ENCODE assay signal across 23 cellular contexts in genomic region chr7:122901250-122901649, GRCh38. TPM values are rescaled to one million over a fixed set of nuclear protein-coding genes. Genes with fewer than 3 reads are reported as not detected.
DNase-seq lines count a peak whose midpoint lies in the region; ATAC-seq, FAIRE-seq and TF ChIP-seq lines count a peak whose summit lies in the region.
"Had no signal": no experiment of that assay in that cellular context is flagged by ENCODE, and none has a peak within 500 bp of the region (broad histone marks: within the 10 kb centered on the region; RNA-seq: fewer than 3 reads in every experiment).

No MANE protein-coding gene starts in this region.

- no peak overlapping the region for H3K4me3 Mint-ChIP-seq in endodermal cell
- H3K4me3 Mint-ChIP-seq: CD14-positive monocyte, HFFc6, IgD-negative memory B cell had no signal

- H3K9ac ChIP-seq in HepG2 (ENCODE audit: insufficient read depth, low read depth, low read length) (no peak overlapping the region), endodermal cell (ENCODE audit: extremely low read depth, low read length, poor library complexity, severe bottlenecking) (no peak overlapping the region)

- H3K27me3 ChIP-seq in HepG2 (ENCODE audit: control insufficient read depth in 1 of 2, insufficient read depth in 2 of 2, low read length in 2 of 2) (no peaks in the 10 kb centered on the region), right lobe of liver (no peaks in the 10 kb centered on the region), left lung (no peaks in the 10 kb centered on the region), endodermal cell (ENCODE audit: control insufficient read depth, insufficient read depth, low read length, poor library complexity, severe bottlenecking) (no peaks in the 10 kb centered on the region)
- H3K27me3 ChIP-seq: Peyer's patch, SJSA1 had no signal

- TF ChIP-seq POLR2A in HepG2 (IDR thresholded peaks at IDR 0.05; ENCODE audit: insufficient read depth in 1 of 2, low read depth in 2 of 2, low read length in 2 of 2) (no peak), right lobe of liver (IDR thresholded peaks at IDR 0.05) (no peak)

- H3K27ac ChIP-seq in HepG2 (ENCODE audit: extremely low read length, insufficient read depth, low read length) (no peak overlapping the region), right lobe of liver (no peak overlapping the region), left lung (no peak overlapping the region), endodermal cell (ENCODE audit: low read depth, low read length) (no peak overlapping the region)
- H3K27ac ChIP-seq: HL-60, Peyer's patch, SJSA1 had no signal

- TF ChIP-seq CTCF in HepG2 (CRISPR knock-in tag; IDR thresholded peaks at IDR 0.05) = no peak
- TF ChIP-seq CTCF in right lobe of liver (IDR thresholded peaks at IDR 0.05) = no peak
- no peak for TF ChIP-seq CTCF in left lung (IDR thresholded peaks at IDR 0.05)
- TF ChIP-seq CTCF in endodermal cell (conservative IDR thresholded peaks at IDR 0.05) = no peak

- H3K27me3 Mint-ChIP-seq in endodermal cell (ENCODE audit: insufficient read depth) = no peaks in the 10 kb centered on the region
- H3K27me3 Mint-ChIP-seq: IgD-negative memory B cell had no signal

- H3K36me3 ChIP-seq in HepG2 (replicated peaks in 1 of 2; ENCODE audit: control insufficient read depth in 1 of 2, insufficient read depth in 2 of 2, low read length in 2 of 2) (no peaks in the 10 kb centered on the region), right lobe of liver (no peaks in the 10 kb centered on the region), left lung (no peaks in the 10 kb centered on the region), endodermal cell (ENCODE audit: control insufficient read depth, insufficient read depth, low read length) (no peaks in the 10 kb centered on the region)
- H3K36me3 ChIP-seq: Peyer's patch, SJSA1 had no signal

- H2AFZ ChIP-seq in HepG2 (ENCODE audit: low read length) = no peak overlapping the region

- H3K4me1 Mint-ChIP-seq in endodermal cell = no peaks in the 10 kb centered on the region
- H3K4me1 Mint-ChIP-seq: CD14-positive monocyte, IgD-negative memory B cell had no signal

- 17% methylated on average over 3 of the region's 3 CpGs for WGBS in HepG2 (ENCODE audit: low lambda C conversion rate)
- 51% methylated on average over 3 of the region's 3 CpGs for WGBS in right lobe of liver (ENCODE audit: insufficient coverage, low coverage, low lambda C conversion rate, missing lambda C conversion rate)
- WGBS in endodermal cell (ENCODE audit: insufficient coverage in 1 of 2, insufficient read length in 1 of 2), 2 experiments = 86 to 90% methylated on average over 2 of the region's 3 CpGs

- no peaks in the 10 kb centered on the region for H3K79me2 ChIP-seq in HepG2 (ENCODE audit: insufficient read depth, low read length)

- H3K4me1 ChIP-seq in HepG2 (ENCODE audit: insufficient read depth, low read length) (no peaks in the 10 kb centered on the region), right lobe of liver (no peaks in the 10 kb centered on the region), left lung (no peaks in the 10 kb centered on the region), endodermal cell (ENCODE audit: control insufficient read depth, insufficient read depth, low read length) (no peaks in the 10 kb centered on the region)
- H3K4me1 ChIP-seq: Peyer's patch, SJSA1 had no signal

- intact Hi-C loops in HepG2 (cut with micrococcal nuclease; ENCODE audit: unreplicated experiment) = no loop called here
- intact Hi-C loops in right lobe of liver (cut with DNase I) = no loop called here
- intact Hi-C loops in left lung (cut with DNase I) = no loop called here

- H3K36me3 Mint-ChIP-seq in endodermal cell (ENCODE audit: low read depth) = no peaks in the 10 kb centered on the region
- H3K36me3 Mint-ChIP-seq: CD14-positive monocyte, IgD-negative memory B cell had no signal

- H3K9me3 ChIP-seq in HepG2 (ENCODE audit: low read length) (no peaks in the 10 kb centered on the region), right lobe of liver (no peaks in the 10 kb centered on the region), left lung (no peaks in the 10 kb centered on the region), endodermal cell (ENCODE audit: control insufficient read depth, low read length) (no peaks in the 10 kb centered on the region)
- H3K9me3 ChIP-seq: Peyer's patch, SJSA1 had no signal

- in situ Hi-C loops in HepG2 (cut with HindIII; ENCODE audit: extremely low pct_ligation_motif_present, low pct_unique_long_range_greater_than_20kb) = no loop called here

- CTCF ChIA-PET in HepG2 (lab: Yijun Ruan, JAX; ENCODE audit: low intra/inter-chr PET ratio, low total read pairs) = no interaction called here

- H3K27ac Mint-ChIP-seq in endodermal cell = no peak overlapping the region
- H3K27ac Mint-ChIP-seq: CD14-positive monocyte, HFFc6, IgD-negative memory B cell had no signal

- DNase-seq in HepG2 (ENCODE audit: low spot score) = no peak
- no peak for DNase-seq in right lobe of liver
- peak; percentile 14 for DNase-seq in amniotic epithelial cell (ENCODE audit: low read depth)
- DNase-seq in left lung = no peak
- DNase-seq in C1 segment of cervical spinal cord (lab: John Stamatoyannopoulos, UW) = no peak
- DNase-seq in endodermal cell = no peak
- DNase-seq: ACHN, AML-193, DMS79 treated with DMSO at 0.1 percent for 48 hours, HFFc6, MM.1S, NCI-H1092 treated with DMSO at 0.1 percent for 48 hours, NCI-H1694, NCI-H2081 treated with DMSO at 0.1 percent for 48 hours, NCI-H510A, NCI-H774, Peyer's patch had no signal

- BruUV-seq in HepG2 (replicated peaks; lab: Mats Ljungman, UMichigan) = no TSS peak

- no peak overlapping the region for H3K4me2 ChIP-seq in HepG2 (ENCODE audit: low read depth, low read length)

- TF ChIP-seq RAD21 in HepG2 (CRISPR knock-in tag; IDR thresholded peaks at IDR 0.05) = no peak

- no peak overlapping the region for H3K4me3 ChIP-seq in HepG2 (replicated peaks in 1 of 3; ENCODE audit: insufficient read depth in 1 of 3, low read depth in 2 of 3, low read length in 3 of 3)
- no peak overlapping the region for H3K4me3 ChIP-seq in right lobe of liver
- no peak overlapping the region for H3K4me3 ChIP-seq in left lung
- no peak overlapping the region for H3K4me3 ChIP-seq in endodermal cell (ENCODE audit: low read length)
- H3K4me3 ChIP-seq: Peyer's patch, SJSA1 had no signal

- ATAC-seq in HepG2 (no peak), right lobe of liver (no peak), left lung (peak; percentile 40), HG03442 (IDR thresholded peaks at IDR 0.05; ENCODE audit: unreplicated experiment) (no peak)

- H4K20me1 ChIP-seq in HepG2 (ENCODE audit: insufficient read depth, low read length) = no peaks in the 10 kb centered on the region

- no peak for FAIRE-seq in HepG2 (lab: Jason Lieb, UNC)
- FAIRE-seq: H54 had no signal

- H3K9me3 Mint-ChIP-seq in endodermal cell = no peaks in the 10 kb centered on the region

- POLR2A ChIA-PET in HepG2 (lab: Yijun Ruan, JAX) = no interaction called here

- TF ChIP-seq EP300 in HepG2 (IDR thresholded peaks at IDR 0.05; ENCODE audit: low read depth in 2 of 2, low read length in 2 of 2) = no peak
- no peak for TF ChIP-seq EP300 in HepG2 (CRISPR knock-in tag; IDR thresholded peaks at IDR 0.05; ENCODE audit: borderline replicate concordance)

TF ChIP-seq in HepG2, 621 proteins besides CTCF, POLR2A, EP300 and RAD21:
- TF ChIP-seq ZNF484 (CRISPR knock-in tag; IDR thresholded peaks at IDR 0.05; ENCODE audit: borderline replicate concordance, low read depth) (no peak), MNT (IDR thresholded peaks at IDR 0.05) (no peak), CEBPB (IDR thresholded peaks at IDR 0.05; ENCODE audit: borderline replicate concordance, low read depth, low read length) (0 out of 2 replicates have a peak, but pooled peaks have one; percentile 14), CBX1 (IDR thresholded peaks at IDR 0.05; ENCODE audit: low read depth) (no peak)

RNA-seq across cellular contexts. Expression of gene CADPS2, which starts 15.0 kb away (rescaled TPM):
- 43.8 and 62.9 TPM in 2 replicates for total RNA-seq in HepG2 (2016; rRNA removed; fragmentation: Illumina TruSeq; extraction: Trizol)
- total RNA-seq in HepG2 (2016; cell fraction: cytosol; rRNA removed; fragmentation: Illumina TruSeq; extraction: Trizol; ENCODE audit: low read depth) = 6.9 and 7.1 TPM in 2 replicates
- 44.1 and 61.2 TPM in 2 replicates for total RNA-seq in HepG2 (2016; cell fraction: insoluble cytoplasmic fraction; rRNA removed; fragmentation: Illumina TruSeq; extraction: Trizol)
- total RNA-seq in HepG2 (2016; cell fraction: membrane; rRNA removed; fragmentation: Illumina TruSeq; extraction: Trizol) = 12.9 and 13.8 TPM in 2 replicates
- 35.9 and 36.9 TPM in 2 replicates for total RNA-seq in HepG2 (2016; cell fraction: nucleus; rRNA removed; fragmentation: Illumina TruSeq; extraction: Trizol)
- polyA plus RNA-seq in HepG2 (2011; rRNA removed) = 13.5 and 17.6 TPM in 2 replicates
- polyA plus RNA-seq in HepG2 (2011; cell fraction: cytosol; rRNA removed) = 8.6 and 12.4 TPM in 2 replicates
- 5.3 and 5.6 TPM in 2 replicates for polyA plus RNA-seq in HepG2 (2011; cell fraction: nucleus; rRNA removed)
- 9.4 and 10.1 TPM in 2 replicates for polyA plus RNA-seq in HepG2 (2012)
- 1.0 and 1.3 TPM in 2 replicates for polyA plus RNA-seq in HepG2 (2016; cell fraction: cytosol; fragmentation: Illumina TruSeq; extraction: Trizol; ENCODE audit: low read depth)
- 39.5 and 41.4 TPM in 2 replicates for polyA plus RNA-seq in HepG2 (2016; cell fraction: insoluble cytoplasmic fraction; fragmentation: Illumina TruSeq; extraction: Trizol; ENCODE audit: low read depth)
- 4.2 and 4.4 TPM in 2 replicates for polyA plus RNA-seq in HepG2 (2016; cell fraction: membrane; fragmentation: Illumina TruSeq; extraction: Trizol; ENCODE audit: low read depth)
- 18.8 and 19.0 TPM in 2 replicates for polyA plus RNA-seq in HepG2 (2016; cell fraction: nucleus; fragmentation: Illumina TruSeq; extraction: Trizol; ENCODE audit: insufficient read depth, low read depth)
- 4.0 and 26.7 TPM in 2 replicates for polyA minus RNA-seq in HepG2 (2011; rRNA and poly(A)+ RNA removed; ENCODE audit: low replicate concordance)
- polyA minus RNA-seq in HepG2 (2011; cell fraction: cytosol; rRNA and poly(A)+ RNA removed) = 19.0 and 21.3 TPM in 2 replicates
- polyA minus RNA-seq in HepG2 (2011; cell fraction: nucleus; rRNA and poly(A)+ RNA removed) = 61.3 and 65.6 TPM in 2 replicates
- total RNA-seq in right lobe of liver = 10 to 100 TPM in 2 of 6 experiments, 1 to 10 TPM in 4; 7.6 to 14.7 (median 9.4) TPM
- 10 to 100 TPM; 34.2 to 57.5 TPM for total RNA-seq in left lung
- 10 to 100 TPM in 1 of 2 donors, 1 to 10 TPM in 1; 4.3 to 11.7 TPM for total RNA-seq in endodermal cell
- polyA plus RNA-seq in endodermal cell (2013, experiment 1 of 2) = 3.5 TPM
- polyA plus RNA-seq in endodermal cell (2013, experiment 2 of 2) = 3.0 TPM
- total RNA-seq: HFFc6 had no signal
- polyA plus RNA-seq: CD14-positive monocyte, IgD-negative memory B cell had no signal
